2 cellular contexts compared by ENCODE assay signal in the genomic region with DNA sequence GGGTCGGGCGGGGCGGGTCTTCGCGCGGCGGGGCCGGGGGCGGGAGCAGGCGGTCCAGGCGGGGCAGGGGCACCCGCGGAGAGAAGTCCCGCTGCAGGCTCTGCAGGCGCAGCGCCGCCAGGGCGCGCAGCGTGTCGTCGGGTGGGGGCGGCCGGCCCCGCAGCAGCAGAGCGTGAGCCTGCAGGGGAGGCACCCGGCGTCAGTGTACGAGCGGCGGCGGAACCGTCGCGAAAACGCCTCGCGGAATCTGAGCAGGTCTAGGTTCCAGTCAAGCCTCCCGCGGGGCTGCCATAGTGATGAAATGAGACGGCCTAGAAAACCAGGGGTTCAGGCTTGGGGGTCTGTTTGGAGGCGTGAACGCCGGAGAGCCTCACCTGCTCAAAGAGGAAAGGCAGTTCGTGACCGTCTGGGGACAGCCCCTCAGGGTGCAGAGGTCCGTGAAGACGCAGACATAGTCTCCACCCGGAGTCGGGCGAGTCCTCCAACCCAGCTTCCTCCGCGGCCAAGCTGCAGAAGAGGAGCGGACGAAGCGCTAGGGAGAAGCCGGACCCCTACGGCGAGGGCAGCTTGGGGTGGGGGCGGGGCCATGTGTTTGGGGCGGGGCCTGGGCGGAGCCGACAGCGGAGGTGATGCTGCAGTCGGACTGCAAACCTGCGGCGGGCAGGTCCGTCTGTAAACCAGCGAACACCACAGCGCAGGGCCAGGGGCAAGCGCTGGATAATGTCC.
TF ChIP-seq lines count a peak whose summit lies in the region.

No MANE protein-coding gene starts in this region.

TF ChIP-seq in GM12891, 5 proteins besides CTCF, POLR2A, EP300 and RAD21:
- no peak for TF ChIP-seq SPI1 (IDR thresholded peaks at IDR 0.05; ENCODE audit: low read depth, low read length)
- TF ChIP-seq POU2F2 (IDR thresholded peaks at IDR 0.05; ENCODE audit: low read depth, low read length): no peak
- TF ChIP-seq PAX5 (IDR thresholded peaks at IDR 0.05; ENCODE audit: insufficient read depth, low read length, severe bottlenecking): no peak
- no peak for TF ChIP-seq POLR2AphosphoS5 (IDR thresholded peaks at IDR 0.05; ENCODE audit: low read depth, low read length)
- no peak for TF ChIP-seq TAF1 (IDR thresholded peaks at IDR 0.05; ENCODE audit: low read depth, low read length)

TF ChIP-seq in H1, 55 proteins besides CTCF, POLR2A, EP300 and RAD21:
- TF ChIP-seq FOSL1 (IDR thresholded peaks at IDR 0.05; ENCODE audit: insufficient read depth, low read depth, low read length) (no peak), RBBP5 (IDR thresholded peaks at IDR 0.05; ENCODE audit: borderline replicate concordance, low read depth, low read length) (no peak), SIN3A (conservative IDR thresholded peaks at IDR 0.05 in 1 of 2, IDR thresholded peaks at IDR 0.05 in 1 of 2; ENCODE audit: low read depth in 1 of 2, low read length in 2 of 2) (peak in 1 of 2 experiments; percentile 41; a peak in 1 of 4 replicates), POLR2AphosphoS5 (IDR thresholded peaks at IDR 0.05; ENCODE audit: low read depth, low read length) (0 out of 2 replicates have a peak, but pooled peaks have one; percentile 46), RNF2 (IDR thresholded peaks at IDR 0.05; ENCODE audit: borderline replicate concordance, low read depth, low read length, missing control alignments, poor library complexity, severe bottlenecking) (no peak), CREB1 (IDR thresholded peaks at IDR 0.05) (no peak), GTF2F1 (IDR thresholded peaks at IDR 0.05; ENCODE audit: borderline replicate concordance, low read depth, low read length) (no peak), USF2 (IDR thresholded peaks at IDR 0.05; ENCODE audit: low read length) (peak; percentile 57), KDM4A (IDR thresholded peaks at IDR 0.05; ENCODE audit: low read depth, low read length, severe bottlenecking) (peak; percentile 38), SRF (IDR thresholded peaks at IDR 0.05; ENCODE audit: low read depth, low read length) (no peak), NANOG (IDR thresholded peaks at IDR 0.05; ENCODE audit: insufficient read depth, low read depth, low read length, poor library complexity, severe bottlenecking) (no peak)
TF ChIP-seq in H1: peak in this region for 4.
